Comparison of ENCODE assay signal across 20 cellular contexts in the genomic region with DNA sequence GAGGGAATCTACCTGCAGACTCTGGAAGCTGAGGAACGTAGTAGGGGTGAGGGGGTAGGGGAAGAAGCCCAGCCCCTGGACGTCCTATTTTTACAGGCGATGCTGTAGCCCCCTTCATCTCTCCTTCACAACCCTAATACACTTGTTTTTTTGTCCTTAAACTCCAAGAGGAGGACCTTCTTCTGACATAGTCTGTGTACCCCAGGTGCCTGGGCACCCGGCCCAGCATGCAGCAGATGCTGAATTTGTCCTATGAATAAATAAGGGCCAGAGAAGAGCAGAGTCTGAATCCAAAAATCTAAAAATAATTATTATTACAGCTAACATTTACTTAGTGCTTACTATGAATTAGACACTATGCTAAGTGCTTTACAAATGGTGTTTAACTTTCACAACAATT. TPM values are rescaled to one million over a fixed set of nuclear protein-coding genes. Genes with fewer than 3 reads are reported as not detected.
DNase-seq lines count a peak whose midpoint lies in the region; ATAC-seq, FAIRE-seq and TF ChIP-seq lines count a peak whose summit lies in the region.
"Had no signal": no experiment of that assay in that cellular context is flagged by ENCODE, and none has a peak within 500 bp of the region (broad histone marks: within the 10 kb centered on the region; RNA-seq: fewer than 3 reads in every experiment).

No MANE protein-coding gene starts in this region.

- H3K9me2 ChIP-seq in SK-N-SH (no peaks in the 10 kb centered on the region), Loucy (replicated peaks; ENCODE audit: low read depth, low read length) (no peaks in the 10 kb centered on the region)

- TF ChIP-seq CTCF in SK-N-SH (IDR thresholded peaks at IDR 0.05) (no peak), Loucy (conservative IDR thresholded peaks at IDR 0.05; ENCODE audit: low read length) (no peak), brain (conservative IDR thresholded peaks at IDR 0.05) (no peak), neural crest cell (conservative IDR thresholded peaks at IDR 0.05) (no peak)

- H3K36me3 ChIP-seq in SK-N-SH (replicated peaks in 1 of 2; ENCODE audit: control insufficient read depth in 1 of 2, insufficient read depth in 2 of 2, low read length in 1 of 2) (peaks cover 7 to 36% of the 10 kb centered on the region in 2 experiments), Loucy (ENCODE audit: insufficient read depth, low read length) (peaks cover 11% of the 10 kb centered on the region; the same call in 1 of the 2 replicates)
- H3K36me3 ChIP-seq: cardiac muscle cell, right atrium auricular region, upper lobe of left lung had no signal

- H3K9ac ChIP-seq in SK-N-SH (no peak overlapping the region), Loucy (ENCODE audit: low read depth, low read length, poor library complexity, severe bottlenecking) (peak overlapping the region; percentile 34)

- H3K27me3 Mint-ChIP-seq in brain (no peaks in the 10 kb centered on the region), neural crest cell (ENCODE audit: low read depth) (no peaks in the 10 kb centered on the region)

- 89% methylated on average over 4 of the region's 4 CpGs for WGBS in SK-N-SH (ENCODE audit: low lambda C conversion rate)

- H3K36me3 Mint-ChIP-seq in brain, result peaks cover 49% of the 10 kb centered on the region
- H3K36me3 Mint-ChIP-seq in neural crest cell (ENCODE audit: low read depth), result peaks cover 33% of the 10 kb centered on the region

- no peak for FAIRE-seq in HTR-8/SVneo (lab: Jason Lieb, UNC)
- FAIRE-seq: A204.1, islet of Langerhans, RCC 7860 had no signal

- CTCF ChIA-PET in SK-N-SH (lab: Yijun Ruan, JAX), result interaction anchor here (1.0 to 2.9 kb wide), 6 partner anchors 18 to 193 kb away, joined by 3 to 16 read pairs (median 5); partner anchors contain the start of gene ACBD4

- H2AFZ ChIP-seq in SK-N-SH (ENCODE audit: low read depth) (no peak overlapping the region), Loucy (ENCODE audit: low read length) (no peak overlapping the region)

- no peak for TF ChIP-seq EP300 in SK-N-SH (IDR thresholded peaks at IDR 0.05; ENCODE audit: borderline replicate concordance in 1 of 2, low read depth in 1 of 2, low read length in 1 of 2)

- DNase-seq in SK-N-SH (peak; percentile 10), neural crest cell (ENCODE audit: low read depth, low spot score) (no peak), DMS153 treated with DMSO at 0.1 percent for 48 hours (lab: John Stamatoyannopoulos, UW; ENCODE audit: unreplicated experiment) (no peak), SIG-M5 (lab: John Stamatoyannopoulos, UW) (no peak), HTR-8/SVneo (ENCODE audit: insufficient read length, low spot score) (no peak)
- DNase-seq: MV-4-11; NCI-H2107; NCI-H69; stimulated activated naive CD4-positive, alpha-beta T cell treated with Interleukin-2 at 50 U/mL for 16 hours; upper lobe of left lung; WERI-Rb-1 had no signal

- H3K79me2 ChIP-seq in SK-N-SH (ENCODE audit: insufficient read depth) (peaks cover 100% of the 10 kb centered on the region), Loucy (ENCODE audit: insufficient read depth, low read length) (peaks cover 100% of the 10 kb centered on the region)

- peaks cover 31% of the 10 kb centered on the region for H3F3A ChIP-seq in SK-N-SH (replicated peaks; ENCODE audit: insufficient read depth)
- no peaks in the 10 kb centered on the region for H3F3A ChIP-seq in Loucy (ENCODE audit: low read depth)

- no peaks in the 10 kb centered on the region for H3K9me3 ChIP-seq in SK-N-SH
- H3K9me3 ChIP-seq in Loucy (ENCODE audit: insufficient read depth, low read depth, low read length), result no peaks in the 10 kb centered on the region
- H3K9me3 ChIP-seq: right atrium auricular region had no signal

- H3K4me3 Mint-ChIP-seq in brain (peak overlapping the region in 2 of 5 experiments; percentile 6 to 59), neural crest cell (peak overlapping the region; percentile 65)
- H3K4me3 Mint-ChIP-seq: CD14-positive monocyte had no signal

- H3K27ac Mint-ChIP-seq in brain (peak overlapping the region in 4 of 5 experiments; percentile 56 to 92 (median 74)), neural crest cell (ENCODE audit: unreplicated experiment) (no peak overlapping the region)

- H3K4me3 ChIP-seq in SK-N-SH (ENCODE audit: low read depth in 2 of 2, low read length in 1 of 2) (no peak overlapping the region), Loucy (ENCODE audit: low read length, poor library complexity, severe bottlenecking) (peak overlapping the region; percentile 67)
- H3K4me3 ChIP-seq: cardiac muscle cell, right atrium auricular region, upper lobe of left lung had no signal

- H4K20me1 ChIP-seq in SK-N-SH (ENCODE audit: insufficient read depth), result no peaks in the 10 kb centered on the region; the same call in 1 of the 2 replicates
- H4K20me1 ChIP-seq in Loucy (ENCODE audit: insufficient read depth, low read length, poor library complexity, severe bottlenecking), result peaks cover 47% of the 10 kb centered on the region

- POLR2A ChIA-PET in SK-N-SH (lab: Yijun Ruan, JAX), result no interaction called here

- H3K27me3 ChIP-seq in SK-N-SH (ENCODE audit: insufficient read depth), result no peaks in the 10 kb centered on the region
- H3K27me3 ChIP-seq in Loucy (ENCODE audit: insufficient read depth, low read length, poor library complexity, severe bottlenecking), result no peaks in the 10 kb centered on the region
- H3K27me3 ChIP-seq: cardiac muscle cell, right atrium auricular region, upper lobe of left lung had no signal

- peaks cover 6 to 15% (median 8%) of the 10 kb centered on the region in 5 experiments for H3K9me3 Mint-ChIP-seq in brain
- no peaks in the 10 kb centered on the region for H3K9me3 Mint-ChIP-seq in neural crest cell

- ATAC-seq in SK-N-SH treated with all-trans-retinoic acid at 6 μM for 48 hours, result no peak

- H3K4me1 Mint-ChIP-seq in brain (peaks cover 43% of the 10 kb centered on the region), neural crest cell (peaks cover 31% of the 10 kb centered on the region)

- no peak overlapping the region for H3K4me2 ChIP-seq in SK-N-SH
- H3K4me2 ChIP-seq in Loucy (ENCODE audit: low read depth, low read length, poor library complexity, severe bottlenecking), result peak overlapping the region; percentile 86

- H3K4me1 ChIP-seq in SK-N-SH (ENCODE audit: control insufficient read depth in 1 of 2, insufficient read depth in 2 of 2, low read depth in 1 of 2, low read length in 1 of 2) (peaks cover 0 to 15% of the 10 kb centered on the region in 2 experiments; a peak in 1 of 4 replicates), Loucy (ENCODE audit: insufficient read depth, low read length, poor library complexity, severe bottlenecking) (peaks cover 59% of the 10 kb centered on the region)

- no peak for TF ChIP-seq RAD21 in SK-N-SH (IDR thresholded peaks at IDR 0.05; ENCODE audit: low read length)

- H3K27ac ChIP-seq in SK-N-SH (ENCODE audit: low read depth in 2 of 2, low read length in 1 of 2), result peak overlapping the region in 1 of 2 experiments; percentile 56; a peak in 2 of 4 replicates
- H3K27ac ChIP-seq: cardiac muscle cell, right atrium auricular region, upper lobe of left lung, WERI-Rb-1 had no signal

TF ChIP-seq in SK-N-SH, 30 proteins besides CTCF, POLR2A, EP300 and RAD21 (continues in another document):
- TF ChIP-seq EZH2phosphoT487 (IDR thresholded peaks at IDR 0.05; ENCODE audit: borderline replicate concordance, low read depth), result no peak
- TF ChIP-seq MXI1 (IDR thresholded peaks at IDR 0.05; ENCODE audit: low read depth, low read length), result no peak
- no peak for TF ChIP-seq GABPA (IDR thresholded peaks at IDR 0.05; ENCODE audit: low read depth)
- no peak for TF ChIP-seq CHD2 (IDR thresholded peaks at IDR 0.05; ENCODE audit: low read length, partially characterized antibody)

TF ChIP-seq in SK-N-SH treated with all-trans-retinoic acid at 6 μM for 48 hours, 23 proteins besides CTCF, POLR2A, EP300 and RAD21:
- TF ChIP-seq OSR1 (CRISPR knock-in tag; IDR thresholded peaks at IDR 0.05) (no peak), ARNTL (CRISPR knock-in tag; IDR thresholded peaks at IDR 0.05; ENCODE audit: borderline replicate concordance, low read depth) (no peak), RARB (CRISPR knock-in tag; IDR thresholded peaks at IDR 0.05) (no peak), ZFP3 (CRISPR knock-in tag; IDR thresholded peaks at IDR 0.05) (no peak), ZNF70 (CRISPR knock-in tag; IDR thresholded peaks at IDR 0.05) (no peak), ZNF565 (CRISPR knock-in tag; conservative IDR thresholded peaks at IDR 0.05; ENCODE audit: low read depth) (no peak), CSDC2 (CRISPR knock-in tag; IDR thresholded peaks at IDR 0.05) (no peak), ESRRG (CRISPR knock-in tag; IDR thresholded peaks at IDR 0.05) (no peak), BACH2 (CRISPR knock-in tag; IDR thresholded peaks at IDR 0.05; ENCODE audit: borderline replicate concordance) (no peak)
TF ChIP-seq in SK-N-SH treated with all-trans-retinoic acid at 6 μM for 48 hours: peak in this region for 0.

RNA-seq across cellular contexts. Expression of gene KIF18B, which starts 5.1 kb away (rescaled TPM):
- polyA plus RNA-seq in SK-N-SH (2012; rRNA removed) (12.6 and 14.7 TPM in 2 replicates), brain (ENCODE audit: insufficient read depth, low read depth, low replicate concordance) (10.9 TPM)
- polyA plus RNA-seq in SK-N-SH (2012; cell fraction: cytosol; rRNA removed), result 4.0 and 7.1 TPM in 2 replicates
- polyA plus RNA-seq in SK-N-SH (2012; cell fraction: nucleus; rRNA removed), result 40.0 and 52.6 TPM in 2 replicates
- total RNA-seq in neural crest cell, result 87.3 and 93.1 TPM in 2 replicates
- polyA plus RNA-seq: CD14-positive monocyte had no signal

RNA-seq across cellular contexts. Expression of gene C1QL1, which starts 25.6 kb away (rescaled TPM):
- polyA plus RNA-seq in SK-N-SH (2012; rRNA removed) (5.4 and 11.9 TPM in 2 replicates), brain (ENCODE audit: insufficient read depth, low read depth, low replicate concordance) (47.6 TPM)
- polyA plus RNA-seq in SK-N-SH (2012; cell fraction: cytosol; rRNA removed), result 4.7 and 10.1 TPM in 2 replicates
- polyA plus RNA-seq in SK-N-SH (2012; cell fraction: nucleus; rRNA removed), result 3.3 and 3.6 TPM in 2 replicates
- total RNA-seq in neural crest cell, result 7.1 and 7.7 TPM in 2 replicates
- polyA plus RNA-seq: CD14-positive monocyte had no signal

RNA-seq across cellular contexts. Expression of gene GFAP, which starts 27.2 kb away (rescaled TPM):
- polyA plus RNA-seq in SK-N-SH (2012; rRNA removed), result 0.48 and 0.71 TPM in 2 replicates
- 0.23 and 0.35 TPM in 2 replicates for polyA plus RNA-seq in SK-N-SH (2012; cell fraction: cytosol; rRNA removed)
- 0.36 and 0.44 TPM in 2 replicates for polyA plus RNA-seq in SK-N-SH (2012; cell fraction: nucleus; rRNA removed)
- 4,939 TPM for polyA plus RNA-seq in brain (ENCODE audit: insufficient read depth, low read depth, low replicate concordance)
- total RNA-seq in neural crest cell, result not detected in 2 replicates
- total RNA-seq: upper lobe of left lung had no signal

RNA-seq across cellular contexts. Expression of gene EFTUD2, which starts 43.2 kb away (rescaled TPM):
- polyA plus RNA-seq in SK-N-SH (2012; rRNA removed) (79.9 and 82.9 TPM in 2 replicates), brain (ENCODE audit: insufficient read depth, low read depth, low replicate concordance) (95.8 TPM)
- 82.5 and 121 TPM in 2 replicates for polyA plus RNA-seq in SK-N-SH (2012; cell fraction: cytosol; rRNA removed)
- polyA plus RNA-seq in SK-N-SH (2012; cell fraction: nucleus; rRNA removed), result 112 and 140 TPM in 2 replicates
- 192 and 196 TPM in 2 replicates for total RNA-seq in neural crest cell

Comparison
In these comparisons a context has a peak if more than half of its experiments do, and no peak if none do; other contexts are left out.
1. RNA of gene GFAP, which starts 27.2 kb away (polyA plus RNA-seq): 4,939 TPM in brain (single experiment); 0.23 to 0.71 TPM in SK-N-SH; every median in the first group is over 1,000 times any median in the second.